In genomic region chr10:86888585-86889381, GRCh38 we compare ENCODE assay signal across 9 cellular contexts.
A peak's percentile ranks its signal among the peaks of the same experiment; 100 is the strongest.
DNase-seq lines count a peak whose midpoint lies in the region; ATAC-seq and TF ChIP-seq lines count a peak whose summit lies in the region.
"Had no signal": no experiment of that assay in that cellular context is flagged by ENCODE, and none has a peak within 500 bp of the region (broad histone marks: within the 10 kb centered on the region; RNA-seq: fewer than 3 reads in every experiment).

No MANE protein-coding gene starts in this region.

- no peak overlapping the region for H3K27ac ChIP-seq in naive thymus-derived CD4-positive, alpha-beta T cell (ENCODE audit: low read depth, low read length)
- H3K27ac ChIP-seq: neutrophil had no signal

- no peaks in the 10 kb centered on the region for H3K9me3 ChIP-seq in naive thymus-derived CD4-positive, alpha-beta T cell (ENCODE audit: control insufficient read depth in 2 of 3, low read length in 3 of 3)
- H3K9me3 ChIP-seq: neutrophil had no signal

- peak; percentile 98 for ATAC-seq in GM21528 (IDR thresholded peaks at IDR 0.05; ENCODE audit: low FRiP score, unreplicated experiment)
- peak; percentile 53 for ATAC-seq in naive thymus-derived CD4-positive, alpha-beta T cell

- TF ChIP-seq POLR2A in lower leg skin (IDR thresholded peaks at IDR 0.05) = no peak

- no peak overlapping the region for H3K4me3 ChIP-seq in naive thymus-derived CD4-positive, alpha-beta T cell (ENCODE audit: low read length)
- H3K4me3 ChIP-seq in H7 (ENCODE audit: insufficient read depth, low read depth, low read length) (no peak overlapping the region), lower leg skin (ENCODE audit: low read depth, poor library complexity, severe bottlenecking) (no peak overlapping the region)

- no peaks in the 10 kb centered on the region for H3K4me1 ChIP-seq in naive thymus-derived CD4-positive, alpha-beta T cell (ENCODE audit: control insufficient read depth in 2 of 2, insufficient read depth in 2 of 2, low read length in 2 of 2)

- peaks cover 0 to 5% (median under 1%) of the 10 kb centered on the region in 5 donors for H3K36me3 Mint-ChIP-seq in naive thymus-derived CD4-positive, alpha-beta T cell

- H3K9me3 Mint-ChIP-seq in naive thymus-derived CD4-positive, alpha-beta T cell = no peaks in the 10 kb centered on the region

- no peak overlapping the region for H3K27ac Mint-ChIP-seq in naive thymus-derived CD4-positive, alpha-beta T cell

- H3K36me3 ChIP-seq in naive thymus-derived CD4-positive, alpha-beta T cell (ENCODE audit: control insufficient read depth in 2 of 3, insufficient read depth in 3 of 3, low read length in 3 of 3) = no peaks in the 10 kb centered on the region
- H3K36me3 ChIP-seq in H7 (replicated peaks; ENCODE audit: control insufficient read depth, insufficient read depth, low read length) = peaks cover 10% of the 10 kb centered on the region
- H3K36me3 ChIP-seq: neutrophil had no signal

- 60 to 70% methylated on average over 7 of the region's 7 CpGs for WGBS in lower leg skin, 2 donors

- H3K27me3 Mint-ChIP-seq in naive thymus-derived CD4-positive, alpha-beta T cell = no peaks in the 10 kb centered on the region

- no peaks in the 10 kb centered on the region for H3K27me3 ChIP-seq in naive thymus-derived CD4-positive, alpha-beta T cell (ENCODE audit: control insufficient read depth in 2 of 2, insufficient read depth in 2 of 2, low read length in 2 of 2)
- H3K27me3 ChIP-seq in H7 (ENCODE audit: control insufficient read depth, insufficient read depth, low read length) = no peaks in the 10 kb centered on the region
- H3K27me3 ChIP-seq: neutrophil had no signal

- H3K4me1 Mint-ChIP-seq in naive thymus-derived CD4-positive, alpha-beta T cell = peaks cover 0 to 10% (median 0%) of the 10 kb centered on the region in 7 donors

- CTCF ChIA-PET in naive thymus-derived CD4-positive, alpha-beta T cell (lab: Charles Lee) = no interaction called here

- intact Hi-C loops in naive thymus-derived CD4-positive, alpha-beta T cell (cut with micrococcal nuclease) = no loop called here
- intact Hi-C loops in lower leg skin (cut with DNase I; ENCODE audit: low total_unique reads) = no loop called here

- DNase-seq in GM10266 (ENCODE audit: extremely low spot score) (peak; percentile 69), HT1080 (ENCODE audit: low read depth) (peak; percentile 79), amniotic epithelial cell (ENCODE audit: low read depth) (peak; percentile 56), H7 (no peak), lower leg skin (ENCODE audit: low spot score in 2 of 2) (no peak), DMS79 treated with DMSO at 0.1 percent for 48 hours (lab: John Stamatoyannopoulos, UW) (no peak)
- DNase-seq in naive thymus-derived CD4-positive, alpha-beta T cell = no peak

- H3K4me3 Mint-ChIP-seq in naive thymus-derived CD4-positive, alpha-beta T cell = no peak overlapping the region

- POLR2A ChIA-PET in naive thymus-derived CD4-positive, alpha-beta T cell (lab: Charles Lee) = no interaction called here

- TF ChIP-seq CTCF in GM10266 (IDR thresholded peaks at IDR 0.05; ENCODE audit: control insufficient read depth, insufficient read depth, low read depth, missing control alignments) (no peak), lower leg skin (IDR thresholded peaks at IDR 0.05) (no peak)

Comparison
In these comparisons a context has a peak if more than half of its experiments do, and no peak if none do; other contexts are left out.
1. DNase-seq: peak in GM10266 (single experiment), HT1080 (single experiment) and amniotic epithelial cell (single experiment); none in naive thymus-derived CD4-positive, alpha-beta T cell (0 of 9), H7 (single experiment), lower leg skin (0 of 2) and DMS79 treated with DMSO at 0.1 percent for 48 hours (single experiment).